In genomic region chr12:95942106-95942531, GRCh38 we compare ENCODE assay signal across 8 cellular contexts. TPM values are rescaled to one million over a fixed set of nuclear protein-coding genes. Genes with fewer than 3 reads are reported as not detected.
A peak's percentile ranks its signal among the peaks of the same experiment; 100 is the strongest.
DNase-seq lines count a peak whose midpoint lies in the region; FAIRE-seq and TF ChIP-seq lines count a peak whose summit lies in the region.

No MANE protein-coding gene starts in this region.

- DNase-seq in activated naive CD4-positive, alpha-beta T cell treated with anti-CD3 and anti-CD28 coated beads, Interleukin-2, amount 10 ng/mL, durations not matched to agents 7 days and 5 days: no peak
- no peak for DNase-seq in activated naive CD4-positive, alpha-beta T cell (lab: John Stamatoyannopoulos, UW)
- peak in 1 of 2 experiments; percentile 8 for DNase-seq in SJSA1 (ENCODE audit: low read depth in 1 of 2, low spot score in 2 of 2)
- peak in 1 of 2 donors; percentile 20 for DNase-seq in fibroblast of lung (ENCODE audit: low read depth in 2 of 2)
- DNase-seq in prostate gland (ENCODE audit: low spot score): no peak
- DNase-seq in HTR-8/SVneo (ENCODE audit: insufficient read length, low spot score): no peak
- no peak for DNase-seq in D341Med (ENCODE audit: low spot score)
- DNase-seq in 8988T: no peak

- H3K27ac Mint-ChIP-seq in activated naive CD4-positive, alpha-beta T cell treated with anti-CD3 and anti-CD28 coated beads, Interleukin-2, amount 10 ng/mL, durations not matched to agents 7 days and 5 days: no peak overlapping the region

- H3K4me2 ChIP-seq in fibroblast of lung (ENCODE audit: extremely low read depth, insufficient read depth, low read length): peak overlapping the region; percentile 67

- peak overlapping the region; percentile 73 for H2AFZ ChIP-seq in fibroblast of lung (ENCODE audit: low read length)

- TF ChIP-seq CTCF in fibroblast of lung (conservative IDR thresholded peaks at IDR 0.05 in 1 of 2, IDR thresholded peaks at IDR 0.05 in 1 of 2; ENCODE audit: low read depth in 1 of 2, low read length in 2 of 2) (no peak), prostate gland (IDR thresholded peaks at IDR 0.05) (no peak)

- intact Hi-C loops in prostate gland (cut with DNase I): no loop called here

- H3K4me1 ChIP-seq in SJSA1 (replicated peaks): peaks cover 10% of the 10 kb centered on the region
- no peaks in the 10 kb centered on the region for H3K4me1 ChIP-seq in fibroblast of lung (ENCODE audit: control insufficient read depth, extremely low read depth, insufficient read depth, low read length)
- no peaks in the 10 kb centered on the region for H3K4me1 ChIP-seq in prostate gland (replicated peaks)

- H3K9me3 ChIP-seq in SJSA1 (replicated peaks) (no peaks in the 10 kb centered on the region), fibroblast of lung (ENCODE audit: control insufficient read depth, insufficient read depth, low read depth, low read length) (no peaks in the 10 kb centered on the region), prostate gland (no peaks in the 10 kb centered on the region)

- WGBS in prostate gland: 7% methylated on average over 14 of the region's 14 CpGs

- no peaks in the 10 kb centered on the region for H3K36me3 ChIP-seq in SJSA1
- no peaks in the 10 kb centered on the region for H3K36me3 ChIP-seq in fibroblast of lung (ENCODE audit: control insufficient read depth, insufficient read depth, low read length)
- no peaks in the 10 kb centered on the region for H3K36me3 ChIP-seq in prostate gland

- H3K27ac ChIP-seq in SJSA1 (peak overlapping the region; percentile 63), fibroblast of lung (ENCODE audit: insufficient read depth, low read length) (no peak overlapping the region), prostate gland (peak overlapping the region; percentile 70 to 79)

- no peaks in the 10 kb centered on the region for H3K79me2 ChIP-seq in fibroblast of lung (ENCODE audit: control insufficient read depth, insufficient read depth, low read length)

- no peaks in the 10 kb centered on the region for H3K36me3 Mint-ChIP-seq in activated naive CD4-positive, alpha-beta T cell treated with anti-CD3 and anti-CD28 coated beads, Interleukin-2, amount 10 ng/mL, durations not matched to agents 7 days and 5 days

- H3K9ac ChIP-seq in fibroblast of lung (ENCODE audit: insufficient read depth, low read length): peak overlapping the region; percentile 33

- CTCF ChIA-PET in activated naive CD4-positive, alpha-beta T cell treated with anti-CD3 and anti-CD28 coated beads, Interleukin-2, amount 10 ng/mL, durations not matched to agents 7 days and 5 days (lab: Charles Lee): interaction anchor here (1.4 to 4.1 kb wide), 4 partner anchors 13 to 56 kb away, joined by 5 to 30 read pairs (median 9); partner anchors contain the start of gene HAL

- FAIRE-seq in HTR-8/SVneo (lab: Jason Lieb, UNC): no peak

- peak overlapping the region; percentile 62 for H3K4me3 ChIP-seq in SJSA1
- H3K4me3 ChIP-seq in fibroblast of lung (replicated peaks in 1 of 4; ENCODE audit: control extremely low read depth in 1 of 4, insufficient read depth in 1 of 4, low read depth in 3 of 4, low read length in 4 of 4): peak overlapping the region; percentile 46 to 90 (median 66)
- H3K4me3 ChIP-seq in prostate gland: peak overlapping the region; percentile 46 to 78

- H3K9me3 Mint-ChIP-seq in activated naive CD4-positive, alpha-beta T cell treated with anti-CD3 and anti-CD28 coated beads, Interleukin-2, amount 10 ng/mL, durations not matched to agents 7 days and 5 days: no peaks in the 10 kb centered on the region

- H3K27me3 ChIP-seq in SJSA1 (replicated peaks) (peaks cover 3% of the 10 kb centered on the region; the same call in 1 of the 2 replicates), fibroblast of lung (ENCODE audit: control insufficient read depth, insufficient read depth, low read length) (peaks cover 3% of the 10 kb centered on the region), prostate gland (replicated peaks; ENCODE audit: insufficient read depth) (no peaks in the 10 kb centered on the region)

- H3K27me3 Mint-ChIP-seq in activated naive CD4-positive, alpha-beta T cell treated with anti-CD3 and anti-CD28 coated beads, Interleukin-2, amount 10 ng/mL, durations not matched to agents 7 days and 5 days: peaks cover 19% of the 10 kb centered on the region

- no peak for TF ChIP-seq POLR2A in prostate gland (IDR thresholded peaks at IDR 0.05)

- H4K20me1 ChIP-seq in fibroblast of lung (ENCODE audit: control insufficient read depth, extremely low read depth, insufficient read depth, low read length): no peaks in the 10 kb centered on the region

- H3K4me1 Mint-ChIP-seq in activated naive CD4-positive, alpha-beta T cell treated with anti-CD3 and anti-CD28 coated beads, Interleukin-2, amount 10 ng/mL, durations not matched to agents 7 days and 5 days: peaks cover 9% of the 10 kb centered on the region

- H3K4me3 Mint-ChIP-seq in activated naive CD4-positive, alpha-beta T cell treated with anti-CD3 and anti-CD28 coated beads, Interleukin-2, amount 10 ng/mL, durations not matched to agents 7 days and 5 days: peak overlapping the region; percentile 91

RNA-seq across cellular contexts. Expression of gene CCDC38, which starts 0.3 kb away (rescaled TPM):
- 0.39 TPM in 1 of 2 replicates, not detected in the other for total RNA-seq in SJSA1 (2014; rRNA removed; shearing (Covaris generic))
- total RNA-seq in fibroblast of lung: not detected in 2 replicates
- 0.05 TPM in 1 of 2 replicates, not detected in the other for polyA plus RNA-seq in fibroblast of lung
- not detected in 2 replicates for polyA plus RNA-seq in fibroblast of lung (2012)
- polyA minus RNA-seq in fibroblast of lung (ENCODE audit: low replicate concordance): not detected in 2 replicates
- under 1 TPM; 0.14 to 0.34 TPM for total RNA-seq in prostate gland

RNA-seq across cellular contexts. Expression of gene AMDHD1, which starts 1.0 kb away (rescaled TPM):
- 0.41 and 1.7 TPM in 2 replicates for total RNA-seq in SJSA1 (2014; rRNA removed; shearing (Covaris generic))
- under 0.01 and 0.33 TPM in 2 replicates for total RNA-seq in fibroblast of lung
- 0.08 and 0.25 TPM in 2 replicates for polyA plus RNA-seq in fibroblast of lung
- polyA plus RNA-seq in fibroblast of lung (2012): 0.10 TPM in 1 of 2 replicates, not detected in the other
- not detected in 2 replicates for polyA minus RNA-seq in fibroblast of lung (ENCODE audit: low replicate concordance)
- total RNA-seq in prostate gland: 1 to 10 TPM in 1 of 2 donors, not detected in 1; 2.2 TPM

RNA-seq across cellular contexts. Expression of gene HAL, which starts 54.0 kb away (rescaled TPM):
- total RNA-seq in SJSA1 (2014; rRNA removed; shearing (Covaris generic)): 0.18 and 0.34 TPM in 2 replicates
- total RNA-seq in fibroblast of lung (0.17 TPM in 1 of 2 replicates, not detected in the other), prostate gland (under 1 TPM in 1 of 2 donors, not detected in 1; 0.27 TPM)
- polyA plus RNA-seq in fibroblast of lung: 0.02 TPM in 1 of 2 replicates, not detected in the other
- 0.06 and 0.09 TPM in 2 replicates for polyA plus RNA-seq in fibroblast of lung (2012)
- polyA minus RNA-seq in fibroblast of lung (ENCODE audit: low replicate concordance): not detected in 2 replicates
